14 cellular contexts compared by ENCODE assay signal in genomic region chr4:152540293-152540674, GRCh38. TPM values are rescaled to one million over a fixed set of nuclear protein-coding genes. Genes with fewer than 3 reads are reported as not detected.
A peak's percentile ranks its signal among the peaks of the same experiment; 100 is the strongest.
DNase-seq lines count a peak whose midpoint lies in the region; ATAC-seq and TF ChIP-seq lines count a peak whose summit lies in the region.
"Had no signal": no experiment of that assay in that cellular context is flagged by ENCODE, and none has a peak within 500 bp of the region (broad histone marks: within the 10 kb centered on the region; RNA-seq: fewer than 3 reads in every experiment).

No MANE protein-coding gene starts in this region.

- H3K4me3 ChIP-seq in GM12865 (ENCODE audit: low read depth, low read length) (no peak overlapping the region), endodermal cell (ENCODE audit: low read length) (no peak overlapping the region), psoas muscle (no peak overlapping the region)

- H3K36me3 ChIP-seq in endodermal cell (ENCODE audit: control insufficient read depth, insufficient read depth, low read length), result peaks cover 10% of the 10 kb centered on the region
- H3K36me3 ChIP-seq in psoas muscle (ENCODE audit: insufficient read depth in 1 of 2, low read depth in 1 of 2), result no peaks in the 10 kb centered on the region

- H3K4me3 Mint-ChIP-seq in endodermal cell (no peak overlapping the region), mesothelial cell of epicardium (no peak overlapping the region)
- H3K4me3 Mint-ChIP-seq: activated naive CD8-positive, alpha-beta T cell treated with anti-CD3 and anti-CD28 coated beads, Interleukin-2, amount 10 ng/mL, durations not matched to agents 7 days and 5 days had no signal

- H3K36me3 Mint-ChIP-seq in endodermal cell (ENCODE audit: low read depth) (peaks cover 13% of the 10 kb centered on the region), mesothelial cell of epicardium (peaks cover 11% of the 10 kb centered on the region)

- WGBS in endodermal cell (ENCODE audit: insufficient coverage in 1 of 2, insufficient read length in 1 of 2), 2 experiments, result 96 to 97% methylated on average over 4 of the region's 4 CpGs
- WGBS in psoas muscle, 3 donors, result 89 to 98% (median 93%) methylated on average over 4 of the region's 4 CpGs

- H3K4me1 Mint-ChIP-seq in endodermal cell, result peaks cover 10% of the 10 kb centered on the region
- H3K4me1 Mint-ChIP-seq in mesothelial cell of epicardium, result peaks cover 20% of the 10 kb centered on the region

- intact Hi-C loops in psoas muscle (cut with DNase I), result no loop called here

- peaks cover 3% of the 10 kb centered on the region for H3K9me3 Mint-ChIP-seq in endodermal cell
- no peaks in the 10 kb centered on the region for H3K9me3 Mint-ChIP-seq in mesothelial cell of epicardium

- no peak overlapping the region for H3K9ac ChIP-seq in endodermal cell (ENCODE audit: extremely low read depth, low read length, poor library complexity, severe bottlenecking)

- H3K27ac ChIP-seq in endodermal cell (ENCODE audit: low read depth, low read length) (no peak overlapping the region), psoas muscle (no peak overlapping the region)

- peak; percentile 65 for DNase-seq in GM12865 (ENCODE audit: low read depth)
- DNase-seq in endodermal cell, result peak; percentile 88
- no peak for DNase-seq in hypothalamus (lab: John Stamatoyannopoulos, UW)
- no peak for DNase-seq in NCI-H1092 (lab: John Stamatoyannopoulos, UW)
- DNase-seq in mesothelial cell of epicardium (ENCODE audit: low spot score in 2 of 2, unreplicated experiment in 2 of 2), result no peak
- DNase-seq in psoas muscle, result no peak
- DNase-seq: activated naive CD8-positive, alpha-beta T cell treated with anti-CD3 and anti-CD28 coated beads, Interleukin-2, amount 10 ng/mL, durations not matched to agents 7 days and 5 days; IMR-90; NCI-H2029; NK-92 treated with Interleukin-12 subunit alpha and Interleukin-12 subunit beta, amount 100 ng/mL, for 24 hours; stimulated activated CD4-positive, alpha-beta T cell treated with anti-CD3 and anti-CD28 coated beads, Interleukin-2, amount 100 ng/mL, for 24 hours had no signal

- no peak overlapping the region for H3K27ac Mint-ChIP-seq in endodermal cell
- H3K27ac Mint-ChIP-seq in mesothelial cell of epicardium, result no peak overlapping the region
- H3K27ac Mint-ChIP-seq: activated naive CD8-positive, alpha-beta T cell treated with anti-CD3 and anti-CD28 coated beads, Interleukin-2, amount 10 ng/mL, durations not matched to agents 7 days and 5 days; progenitor cell of endocrine pancreas had no signal

- peaks cover 13% of the 10 kb centered on the region for H3K9me3 ChIP-seq in endodermal cell (ENCODE audit: control insufficient read depth, low read length)
- peaks cover 5% of the 10 kb centered on the region for H3K9me3 ChIP-seq in psoas muscle

- TF ChIP-seq CTCF in GM12865 (IDR thresholded peaks at IDR 0.05; ENCODE audit: insufficient read depth, low read depth, low read length, missing control alignments), result no peak
- peak; percentile 46 for TF ChIP-seq CTCF in endodermal cell (conservative IDR thresholded peaks at IDR 0.05)
- no peak for TF ChIP-seq CTCF in mesothelial cell of epicardium (IDR thresholded peaks at IDR 0.05; ENCODE audit: unreplicated experiment)
- no peak for TF ChIP-seq CTCF in psoas muscle (IDR thresholded peaks at IDR 0.05)

- ATAC-seq in GM19023 (IDR thresholded peaks at IDR 0.05; ENCODE audit: unreplicated experiment), result peak; percentile 24
- ATAC-seq in HG02870 (IDR thresholded peaks at IDR 0.05; ENCODE audit: unreplicated experiment), result peak; percentile 25
- ATAC-seq in psoas muscle, result no peak

- peaks cover 9% of the 10 kb centered on the region for H3K4me1 ChIP-seq in endodermal cell (ENCODE audit: control insufficient read depth, insufficient read depth, low read length)
- peaks cover 14% of the 10 kb centered on the region for H3K4me1 ChIP-seq in psoas muscle

- no peaks in the 10 kb centered on the region for H3K27me3 Mint-ChIP-seq in endodermal cell (ENCODE audit: insufficient read depth)
- no peaks in the 10 kb centered on the region for H3K27me3 Mint-ChIP-seq in mesothelial cell of epicardium (ENCODE audit: low read depth)
- H3K27me3 Mint-ChIP-seq: activated naive CD8-positive, alpha-beta T cell treated with anti-CD3 and anti-CD28 coated beads, Interleukin-2, amount 10 ng/mL, durations not matched to agents 7 days and 5 days; progenitor cell of endocrine pancreas had no signal

- H3K27me3 ChIP-seq in endodermal cell (ENCODE audit: control insufficient read depth, insufficient read depth, low read length, poor library complexity, severe bottlenecking), result no peaks in the 10 kb centered on the region
- H3K27me3 ChIP-seq in psoas muscle (ENCODE audit: insufficient read depth in 3 of 3, low read length in 2 of 3), result no peaks in the 10 kb centered on the region

RNA-seq across cellular contexts. Expression of gene FBXW7, which starts 4.4 kb away (rescaled TPM):
- total RNA-seq in endodermal cell (10 to 100 TPM; 34.3 to 34.4 TPM), mesothelial cell of epicardium (41.2 to 46.4 TPM (median 45.9 TPM) in 3 replicates), psoas muscle (10 to 100 TPM; 28.7 to 41.1 (median 30.6) TPM)
- 23.6 TPM for polyA plus RNA-seq in endodermal cell (2013, experiment 1 of 2)
- 19.3 TPM for polyA plus RNA-seq in endodermal cell (2013, experiment 2 of 2)
- 10 to 100 TPM in 2 of 3 donors, 1 to 10 TPM in 1; 9.8 to 23.3 (median 17.1) TPM for polyA plus RNA-seq in psoas muscle

Comparison
In these comparisons a context has a peak if more than half of its experiments do, and no peak if none do; other contexts are left out.
1. DNase-seq: peak in GM12865 (single experiment) and endodermal cell (single experiment); none in hypothalamus (0 of 51), NCI-H1092 (single experiment), mesothelial cell of epicardium (0 of 2) and psoas muscle (0 of 2).
2. ATAC-seq: peak in GM19023 (single experiment) and HG02870 (single experiment); none in psoas muscle (0 of 4).